Comparison of ENCODE assay signal across 1 cellular context in the genomic region with DNA sequence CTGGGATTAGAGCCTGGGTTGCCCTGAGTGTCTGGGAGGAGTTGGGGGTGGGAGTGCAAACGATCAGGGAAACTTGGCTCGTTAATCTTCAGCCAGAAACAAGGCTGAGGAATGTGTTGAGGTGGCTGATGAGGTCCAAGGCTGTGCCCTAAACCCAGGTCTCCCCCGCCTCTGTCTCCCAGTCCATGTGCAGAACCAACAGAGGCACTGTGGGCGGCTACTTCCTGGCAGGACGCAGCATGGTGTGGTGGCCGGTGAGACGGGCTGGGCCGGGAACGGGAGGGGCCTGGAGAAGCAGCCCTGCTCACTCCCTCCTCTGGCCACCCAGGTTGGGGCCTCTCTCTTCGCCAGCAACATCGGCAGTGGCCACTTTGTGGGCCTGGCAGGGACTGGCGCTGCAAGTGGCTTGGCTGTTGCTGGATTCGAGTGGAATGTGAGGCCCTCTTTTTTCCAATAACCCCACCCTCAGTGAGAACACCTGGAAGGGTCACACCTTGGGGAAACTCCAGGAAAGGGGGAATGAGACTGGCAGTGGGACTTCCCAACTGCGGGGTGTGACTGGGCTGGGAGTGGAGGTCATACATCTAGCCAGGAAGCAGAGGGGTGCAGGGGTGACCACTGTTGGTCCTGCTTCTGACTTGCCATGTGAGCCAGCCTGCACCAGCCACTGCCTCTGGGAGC.
TF ChIP-seq lines count a peak whose summit lies in the region.

No MANE protein-coding gene starts in this region.

TF ChIP-seq in HepG2, 621 proteins besides CTCF, POLR2A, EP300 and RAD21 (continued from another document and continues in another):
- TF ChIP-seq, protein P1, sequence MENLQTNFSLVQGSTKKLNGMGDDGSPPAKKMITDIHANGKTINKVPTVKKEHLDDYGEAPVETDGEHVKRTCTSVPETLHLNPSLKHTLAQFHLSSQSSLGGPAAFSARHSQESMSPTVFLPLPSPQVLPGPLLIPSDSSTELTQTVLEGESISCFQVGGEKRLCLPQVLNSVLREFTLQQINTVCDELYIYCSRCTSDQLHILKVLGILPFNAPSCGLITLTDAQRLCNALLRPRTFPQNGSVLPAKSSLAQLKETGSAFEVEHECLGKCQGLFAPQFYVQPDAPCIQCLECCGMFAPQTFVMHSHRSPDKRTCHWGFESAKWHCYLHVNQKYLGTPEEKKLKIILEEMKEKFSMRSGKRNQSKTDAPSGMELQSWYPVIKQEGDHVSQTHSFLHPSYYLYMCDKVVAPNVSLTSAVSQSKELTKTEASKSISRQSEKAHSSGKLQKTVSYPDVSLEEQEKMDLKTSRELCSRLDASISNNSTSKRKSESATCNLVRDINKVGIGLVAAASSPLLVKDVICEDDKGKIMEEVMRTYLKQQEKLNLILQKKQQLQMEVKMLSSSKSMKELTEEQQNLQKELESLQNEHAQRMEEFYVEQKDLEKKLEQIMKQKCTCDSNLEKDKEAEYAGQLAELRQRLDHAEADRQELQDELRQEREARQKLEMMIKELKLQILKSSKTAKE (CRISPR knock-in tag; IDR thresholded peaks at IDR 0.05; ENCODE audit: borderline replicate concordance): no peak
- TF ChIP-seq RFX5 (IDR thresholded peaks at IDR 0.05; ENCODE audit: low read depth, low read length): no peak
- TF ChIP-seq ZNF577 (CRISPR knock-in tag; IDR thresholded peaks at IDR 0.05; ENCODE audit: borderline replicate concordance, low read depth): no peak
- TF ChIP-seq BHLHE40 (IDR thresholded peaks at IDR 0.05; ENCODE audit: low read length): no peak
- no peak for TF ChIP-seq GATA4 (IDR thresholded peaks at IDR 0.05; ENCODE audit: borderline replicate concordance, low read depth)
- peak; percentile 62 for TF ChIP-seq ZNF605 (CRISPR knock-in tag; IDR thresholded peaks at IDR 0.05)
- TF ChIP-seq, protein P2, sequence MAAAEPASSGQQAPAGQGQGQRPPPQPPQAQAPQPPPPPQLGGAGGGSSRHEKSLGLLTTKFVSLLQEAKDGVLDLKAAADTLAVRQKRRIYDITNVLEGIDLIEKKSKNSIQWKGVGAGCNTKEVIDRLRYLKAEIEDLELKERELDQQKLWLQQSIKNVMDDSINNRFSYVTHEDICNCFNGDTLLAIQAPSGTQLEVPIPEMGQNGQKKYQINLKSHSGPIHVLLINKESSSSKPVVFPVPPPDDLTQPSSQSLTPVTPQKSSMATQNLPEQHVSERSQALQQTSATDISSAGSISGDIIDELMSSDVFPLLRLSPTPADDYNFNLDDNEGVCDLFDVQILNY (CRISPR knock-in tag; conservative IDR thresholded peaks at IDR 0.05): no peak
- no peak for TF ChIP-seq ZNF549 (CRISPR knock-in tag; IDR thresholded peaks at IDR 0.05)
- TF ChIP-seq ZSCAN9 (CRISPR knock-in tag; IDR thresholded peaks at IDR 0.05; ENCODE audit: borderline replicate concordance): no peak
- peak; percentile 60; the same call in 1 of the 2 replicates for TF ChIP-seq KLF15 (CRISPR knock-in tag; IDR thresholded peaks at IDR 0.05; ENCODE audit: borderline replicate concordance)
- no peak for TF ChIP-seq ELK4 (CRISPR knock-in tag; IDR thresholded peaks at IDR 0.05; ENCODE audit: borderline replicate concordance)
- 0 out of 2 replicates have a peak, but pooled peaks have one; percentile 30 for TF ChIP-seq ZKSCAN1 (IDR thresholded peaks at IDR 0.05; ENCODE audit: low read length)
- TF ChIP-seq TRIM22 (IDR thresholded peaks at IDR 0.05): no peak
- no peak for TF ChIP-seq NCOA5 (CRISPR knock-in tag; IDR thresholded peaks at IDR 0.05)
- TF ChIP-seq, protein P3, sequence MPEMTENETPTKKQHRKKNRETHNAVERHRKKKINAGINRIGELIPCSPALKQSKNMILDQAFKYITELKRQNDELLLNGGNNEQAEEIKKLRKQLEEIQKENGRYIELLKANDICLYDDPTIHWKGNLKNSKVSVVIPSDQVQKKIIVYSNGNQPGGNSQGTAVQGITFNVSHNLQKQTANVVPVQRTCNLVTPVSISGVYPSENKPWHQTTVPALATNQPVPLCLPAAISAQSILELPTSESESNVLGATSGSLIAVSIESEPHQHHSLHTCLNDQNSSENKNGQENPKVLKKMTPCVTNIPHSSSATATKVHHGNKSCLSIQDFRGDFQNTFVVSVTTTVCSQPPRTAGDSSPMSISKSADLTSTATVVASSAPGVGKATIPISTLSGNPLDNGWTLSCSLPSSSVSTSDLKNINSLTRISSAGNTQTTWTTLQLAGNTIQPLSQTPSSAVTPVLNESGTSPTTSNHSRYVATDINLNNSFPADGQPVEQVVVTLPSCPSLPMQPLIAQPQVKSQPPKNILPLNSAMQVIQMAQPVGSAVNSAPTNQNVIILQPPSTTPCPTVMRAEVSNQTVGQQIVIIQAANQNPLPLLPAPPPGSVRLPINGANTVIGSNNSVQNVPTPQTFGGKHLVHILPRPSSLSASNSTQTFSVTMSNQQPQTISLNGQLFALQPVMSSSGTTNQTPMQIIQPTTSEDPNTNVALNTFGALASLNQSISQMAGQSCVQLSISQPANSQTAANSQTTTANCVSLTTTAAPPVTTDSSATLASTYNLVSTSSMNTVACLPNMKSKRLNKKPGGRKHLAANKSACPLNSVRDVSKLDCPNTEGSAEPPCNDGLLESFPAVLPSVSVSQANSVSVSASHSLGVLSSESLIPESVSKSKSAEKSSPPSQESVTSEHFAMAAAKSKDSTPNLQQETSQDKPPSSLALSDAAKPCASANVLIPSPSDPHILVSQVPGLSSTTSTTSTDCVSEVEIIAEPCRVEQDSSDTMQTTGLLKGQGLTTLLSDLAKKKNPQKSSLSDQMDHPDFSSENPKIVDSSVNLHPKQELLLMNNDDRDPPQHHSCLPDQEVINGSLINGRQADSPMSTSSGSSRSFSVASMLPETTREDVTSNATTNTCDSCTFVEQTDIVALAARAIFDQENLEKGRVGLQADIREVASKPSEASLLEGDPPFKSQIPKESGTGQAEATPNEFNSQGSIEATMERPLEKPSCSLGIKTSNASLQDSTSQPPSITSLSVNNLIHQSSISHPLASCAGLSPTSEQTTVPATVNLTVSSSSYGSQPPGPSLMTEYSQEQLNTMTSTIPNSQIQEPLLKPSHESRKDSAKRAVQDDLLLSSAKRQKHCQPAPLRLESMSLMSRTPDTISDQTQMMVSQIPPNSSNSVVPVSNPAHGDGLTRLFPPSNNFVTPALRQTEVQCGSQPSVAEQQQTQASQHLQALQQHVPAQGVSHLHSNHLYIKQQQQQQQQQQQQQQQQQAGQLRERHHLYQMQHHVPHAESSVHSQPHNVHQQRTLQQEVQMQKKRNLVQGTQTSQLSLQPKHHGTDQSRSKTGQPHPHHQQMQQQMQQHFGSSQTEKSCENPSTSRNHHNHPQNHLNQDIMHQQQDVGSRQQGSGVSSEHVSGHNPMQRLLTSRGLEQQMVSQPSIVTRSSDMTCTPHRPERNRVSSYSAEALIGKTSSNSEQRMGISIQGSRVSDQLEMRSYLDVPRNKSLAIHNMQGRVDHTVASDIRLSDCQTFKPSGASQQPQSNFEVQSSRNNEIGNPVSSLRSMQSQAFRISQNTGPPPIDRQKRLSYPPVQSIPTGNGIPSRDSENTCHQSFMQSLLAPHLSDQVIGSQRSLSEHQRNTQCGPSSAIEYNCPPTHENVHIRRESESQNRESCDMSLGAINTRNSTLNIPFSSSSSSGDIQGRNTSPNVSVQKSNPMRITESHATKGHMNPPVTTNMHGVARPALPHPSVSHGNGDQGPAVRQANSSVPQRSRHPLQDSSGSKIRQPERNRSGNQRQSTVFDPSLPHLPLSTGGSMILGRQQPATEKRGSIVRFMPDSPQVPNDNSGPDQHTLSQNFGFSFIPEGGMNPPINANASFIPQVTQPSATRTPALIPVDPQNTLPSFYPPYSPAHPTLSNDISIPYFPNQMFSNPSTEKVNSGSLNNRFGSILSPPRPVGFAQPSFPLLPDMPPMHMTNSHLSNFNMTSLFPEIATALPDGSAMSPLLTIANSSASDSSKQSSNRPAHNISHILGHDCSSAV (CRISPR knock-in tag; IDR thresholded peaks at IDR 0.05; ENCODE audit: borderline replicate concordance): no peak
- TF ChIP-seq MLX (CRISPR knock-in tag; IDR thresholded peaks at IDR 0.05): no peak
- TF ChIP-seq KAT2B (IDR thresholded peaks at IDR 0.05; ENCODE audit: borderline replicate concordance, low read depth, low read length): no peak
- TF ChIP-seq, protein P4, sequence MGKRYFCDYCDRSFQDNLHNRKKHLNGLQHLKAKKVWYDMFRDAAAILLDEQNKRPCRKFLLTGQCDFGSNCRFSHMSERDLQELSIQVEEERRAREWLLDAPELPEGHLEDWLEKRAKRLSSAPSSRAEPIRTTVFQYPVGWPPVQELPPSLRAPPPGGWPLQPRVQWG (CRISPR knock-in tag; IDR thresholded peaks at IDR 0.05; ENCODE audit: borderline replicate concordance, low read depth): no peak
- TF ChIP-seq RXRA (CRISPR knock-in tag; IDR thresholded peaks at IDR 0.05): peak; percentile 64
- TF ChIP-seq, protein P5, sequence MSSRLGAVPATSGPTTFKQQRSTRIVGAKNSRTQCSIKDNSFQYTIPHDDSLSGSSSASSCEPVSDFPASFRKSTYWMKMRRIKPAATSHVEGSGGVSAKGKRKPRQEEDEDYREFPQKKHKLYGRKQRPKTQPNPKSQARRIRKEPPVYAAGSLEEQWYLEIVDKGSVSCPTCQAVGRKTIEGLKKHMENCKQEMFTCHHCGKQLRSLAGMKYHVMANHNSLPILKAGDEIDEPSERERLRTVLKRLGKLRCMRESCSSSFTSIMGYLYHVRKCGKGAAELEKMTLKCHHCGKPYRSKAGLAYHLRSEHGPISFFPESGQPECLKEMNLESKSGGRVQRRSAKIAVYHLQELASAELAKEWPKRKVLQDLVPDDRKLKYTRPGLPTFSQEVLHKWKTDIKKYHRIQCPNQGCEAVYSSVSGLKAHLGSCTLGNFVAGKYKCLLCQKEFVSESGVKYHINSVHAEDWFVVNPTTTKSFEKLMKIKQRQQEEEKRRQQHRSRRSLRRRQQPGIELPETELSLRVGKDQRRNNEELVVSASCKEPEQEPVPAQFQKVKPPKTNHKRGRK (CRISPR knock-in tag; IDR thresholded peaks at IDR 0.05): no peak
- TF ChIP-seq ZFX (CRISPR knock-in tag; IDR thresholded peaks at IDR 0.05; ENCODE audit: low read depth): peak; percentile 82
- no peak for TF ChIP-seq ZNF510 (CRISPR knock-in tag; IDR thresholded peaks at IDR 0.05; ENCODE audit: low read depth)
- no peak for TF ChIP-seq ZBTB3 (CRISPR knock-in tag; IDR thresholded peaks at IDR 0.05; ENCODE audit: borderline replicate concordance, low read depth)
- TF ChIP-seq ZNF281 (CRISPR knock-in tag; IDR thresholded peaks at IDR 0.05; ENCODE audit: borderline replicate concordance): peak; percentile 44; the same call in 1 of the 2 replicates
- TF ChIP-seq ZNF30 (CRISPR knock-in tag; IDR thresholded peaks at IDR 0.05): no peak
- TF ChIP-seq TFAP4 (IDR thresholded peaks at IDR 0.05; ENCODE audit: borderline replicate concordance, low read depth): no peak
- no peak for TF ChIP-seq ZNF850 (CRISPR knock-in tag; conservative IDR thresholded peaks at IDR 0.05)
- no peak for TF ChIP-seq ZNF17 (CRISPR knock-in tag; IDR thresholded peaks at IDR 0.05)
- no peak for TF ChIP-seq ZNF253 (CRISPR knock-in tag; IDR thresholded peaks at IDR 0.05; ENCODE audit: borderline replicate concordance)
- no peak for TF ChIP-seq NR1H2 (CRISPR knock-in tag; IDR thresholded peaks at IDR 0.05; ENCODE audit: borderline replicate concordance, low read depth)
